ENCODE assay signal across 16 cellular contexts in genomic region chr5:68883441-68883840, GRCh38.
A peak's percentile ranks its signal among the peaks of the same experiment; 100 is the strongest.
DNase-seq lines count a peak whose midpoint lies in the region; ATAC-seq and TF ChIP-seq lines count a peak whose summit lies in the region.
"Had no signal": no experiment of that assay in that cellular context is flagged by ENCODE, and none has a peak within 500 bp of the region (broad histone marks: within the 10 kb centered on the region; RNA-seq: fewer than 3 reads in every experiment).

No MANE protein-coding gene starts in this region.

- no peaks in the 10 kb centered on the region for H3K36me3 ChIP-seq in DND-41 (ENCODE audit: insufficient read depth, low read length)
- no peaks in the 10 kb centered on the region for H3K36me3 ChIP-seq in HEK293 (ENCODE audit: control insufficient read depth in 2 of 2, insufficient read depth in 1 of 2, low read length in 2 of 2)
- H3K36me3 ChIP-seq in aorta (ENCODE audit: control insufficient read depth in 1 of 2, insufficient read depth in 2 of 2, low read length in 1 of 2), result no peaks in the 10 kb centered on the region
- H3K36me3 ChIP-seq: HAP-1, SJCRH30 had no signal

- H3K27me3 ChIP-seq in DND-41 (ENCODE audit: insufficient read depth, low read length, poor library complexity) (no peaks in the 10 kb centered on the region), aorta (ENCODE audit: control insufficient read depth in 1 of 2, insufficient read depth in 2 of 2, low read length in 1 of 2) (no peaks in the 10 kb centered on the region)
- H3K27me3 ChIP-seq: SJCRH30 had no signal

- no peak overlapping the region; the same call in 1 of the 2 replicates for H3K9ac ChIP-seq in DND-41 (ENCODE audit: low read depth, low read length)

- intact Hi-C loops in aorta (cut with DNase I), result no loop called here

- H3K4me2 ChIP-seq in DND-41 (ENCODE audit: insufficient read depth, low read length), result peak overlapping the region; percentile 13; the same call in 1 of the 2 replicates
- H3K4me2 ChIP-seq: PC-9 had no signal

- DNase-seq in DND-41, result no peak
- peak; percentile 11 for DNase-seq in globus pallidus (ENCODE audit: low spot score)
- peak; percentile 31 for DNase-seq in nephron progenitor cell
- DNase-seq in aorta, result no peak
- DNase-seq in stimulated activated CD4-positive, alpha-beta T cell treated with anti-CD3 and anti-CD28 coated beads, Interleukin-4, amount 100 ng/mL, for 4 hours, result no peak
- no peak for DNase-seq in activated CD4-positive, alpha-beta T cell treated with anti-CD3 and anti-CD28 coated beads, Interleukin-2, amount 10 ng/mL, durations not matched to agents 7 days and 5 days
- DNase-seq in NCI-H1694 treated with DMSO at 0.1 percent for 48 hours (lab: John Stamatoyannopoulos, UW), result no peak
- DNase-seq: NCI-H1417 treated with DMSO at 0.1 percent for 48 hours, NCI-H2029, NCI-H510A, PC-9 had no signal

- H3K4me3 Mint-ChIP-seq in nephron progenitor cell, result peak overlapping the region; percentile 23
- no peak overlapping the region for H3K4me3 Mint-ChIP-seq in activated CD4-positive, alpha-beta T cell treated with anti-CD3 and anti-CD28 coated beads, Interleukin-2, amount 10 ng/mL, durations not matched to agents 7 days and 5 days
- H3K4me3 Mint-ChIP-seq: CD14-positive monocyte had no signal

- CTCF ChIA-PET in HEK293 (lab: Yijun Ruan, JAX), result interaction anchor here (0.5 to 0.6 kb wide), 2 partner anchors 10 to 1709 kb away, joined by 3 to 5 read pairs; no protein-coding TSS in a partner anchor
- CTCF ChIA-PET in activated CD4-positive, alpha-beta T cell treated with anti-CD3 and anti-CD28 coated beads, Interleukin-2, amount 10 ng/mL, durations not matched to agents 7 days and 5 days (lab: Charles Lee), result no interaction called here

- no peak overlapping the region; the same call in 1 of the 2 replicates for H2AFZ ChIP-seq in DND-41 (ENCODE audit: low read depth, low read length)
- H2AFZ ChIP-seq: PC-9 had no signal

- peaks cover 24% of the 10 kb centered on the region for H3K4me1 Mint-ChIP-seq in nephron progenitor cell
- peaks cover 35% of the 10 kb centered on the region for H3K4me1 Mint-ChIP-seq in activated CD4-positive, alpha-beta T cell treated with anti-CD3 and anti-CD28 coated beads, Interleukin-2, amount 10 ng/mL, durations not matched to agents 7 days and 5 days
- H3K4me1 Mint-ChIP-seq: CD14-positive monocyte had no signal

- H3K9me3 Mint-ChIP-seq in nephron progenitor cell, result peaks cover 4% of the 10 kb centered on the region
- peaks cover 8% of the 10 kb centered on the region for H3K9me3 Mint-ChIP-seq in activated CD4-positive, alpha-beta T cell treated with anti-CD3 and anti-CD28 coated beads, Interleukin-2, amount 10 ng/mL, durations not matched to agents 7 days and 5 days
- H3K9me3 Mint-ChIP-seq: CD14-positive monocyte had no signal

- H3K9me3 ChIP-seq in DND-41 (ENCODE audit: insufficient read depth, low read length, severe bottlenecking) (no peaks in the 10 kb centered on the region), HEK293 (ENCODE audit: control insufficient read depth, insufficient read depth, low read depth, low read length) (no peaks in the 10 kb centered on the region), aorta (ENCODE audit: control insufficient read depth, low read length) (no peaks in the 10 kb centered on the region)
- H3K9me3 ChIP-seq: HAP-1, SJCRH30 had no signal

- peak overlapping the region; percentile 28 for H3K27ac ChIP-seq in DND-41 (ENCODE audit: low read length)
- H3K27ac ChIP-seq in HEK293 (ENCODE audit: extremely low read depth, low read depth, low read length), result no peak overlapping the region
- no peak overlapping the region for H3K27ac ChIP-seq in aorta (ENCODE audit: low read depth in 1 of 2, low read length in 2 of 2)
- H3K27ac ChIP-seq: HL-60, PC-9, SJCRH30 had no signal

- TF ChIP-seq CTCF in DND-41 (IDR thresholded peaks at IDR 0.05; ENCODE audit: borderline replicate concordance, extremely low read depth, low read length, poor library complexity, severe bottlenecking) (no peak), HEK293 (tag by site-specific recombination; IDR thresholded peaks at IDR 0.05) (no peak), nephron progenitor cell (IDR thresholded peaks at IDR 0.05) (no peak)

- H3K79me2 ChIP-seq in DND-41 (ENCODE audit: insufficient read depth, low read length), result no peaks in the 10 kb centered on the region

- H3K4me3 ChIP-seq in DND-41 (ENCODE audit: low read depth in 1 of 2, low read length in 2 of 2) (no peak overlapping the region), HEK293 (ENCODE audit: low read depth, low read length) (no peak overlapping the region), aorta (ENCODE audit: low read length in 2 of 2) (no peak overlapping the region)
- H3K4me3 ChIP-seq: HAP-1, PC-9, SJCRH30 had no signal

- H3K4me1 ChIP-seq in DND-41 (ENCODE audit: insufficient read depth, low read length) (peaks cover 19% of the 10 kb centered on the region), HEK293 (ENCODE audit: control insufficient read depth, insufficient read depth, low read length) (no peaks in the 10 kb centered on the region), aorta (ENCODE audit: control insufficient read depth in 1 of 2, insufficient read depth in 2 of 2, low read length in 2 of 2) (no peaks in the 10 kb centered on the region)
- H3K4me1 ChIP-seq: HAP-1, SJCRH30 had no signal

- POLR2A ChIA-PET in HEK293 (lab: Yijun Ruan, JAX), result interaction anchor here (0.6 kb wide), 1 partner anchor 19 kb away, joined by 3 read pairs; no protein-coding TSS in a partner anchor
- POLR2A ChIA-PET in activated CD4-positive, alpha-beta T cell treated with anti-CD3 and anti-CD28 coated beads, Interleukin-2, amount 10 ng/mL, durations not matched to agents 7 days and 5 days (lab: Charles Lee), result no interaction called here

- H3K27ac Mint-ChIP-seq in nephron progenitor cell, result no peak overlapping the region
- no peak overlapping the region for H3K27ac Mint-ChIP-seq in activated CD4-positive, alpha-beta T cell treated with anti-CD3 and anti-CD28 coated beads, Interleukin-2, amount 10 ng/mL, durations not matched to agents 7 days and 5 days
- H3K27ac Mint-ChIP-seq: CD14-positive monocyte had no signal

- H4K20me1 ChIP-seq in DND-41 (ENCODE audit: insufficient read depth, low read length), result no peaks in the 10 kb centered on the region

- ATAC-seq in DND-41 (ENCODE audit: insufficient read depth, low read depth) (no peak), aorta (ENCODE audit: low FRiP score) (no peak)

- no peaks in the 10 kb centered on the region for H3K36me3 Mint-ChIP-seq in nephron progenitor cell (ENCODE audit: low read depth)
- no peaks in the 10 kb centered on the region for H3K36me3 Mint-ChIP-seq in activated CD4-positive, alpha-beta T cell treated with anti-CD3 and anti-CD28 coated beads, Interleukin-2, amount 10 ng/mL, durations not matched to agents 7 days and 5 days (ENCODE audit: low read depth)
- H3K36me3 Mint-ChIP-seq: CD14-positive monocyte had no signal

- no peaks in the 10 kb centered on the region for H3K27me3 Mint-ChIP-seq in nephron progenitor cell (ENCODE audit: low read depth, poor library complexity)
- peaks cover 1% of the 10 kb centered on the region for H3K27me3 Mint-ChIP-seq in activated CD4-positive, alpha-beta T cell treated with anti-CD3 and anti-CD28 coated beads, Interleukin-2, amount 10 ng/mL, durations not matched to agents 7 days and 5 days

- 75 to 87% methylated on average over 8 of the region's 8 CpGs for WGBS in aorta, 2 donors

TF ChIP-seq in HEK293, 187 proteins besides CTCF, POLR2A, EP300 and RAD21:
- no peak for TF ChIP-seq ZNF473 (tag by site-specific recombination; IDR thresholded peaks at IDR 0.05)
- TF ChIP-seq, protein P1, sequence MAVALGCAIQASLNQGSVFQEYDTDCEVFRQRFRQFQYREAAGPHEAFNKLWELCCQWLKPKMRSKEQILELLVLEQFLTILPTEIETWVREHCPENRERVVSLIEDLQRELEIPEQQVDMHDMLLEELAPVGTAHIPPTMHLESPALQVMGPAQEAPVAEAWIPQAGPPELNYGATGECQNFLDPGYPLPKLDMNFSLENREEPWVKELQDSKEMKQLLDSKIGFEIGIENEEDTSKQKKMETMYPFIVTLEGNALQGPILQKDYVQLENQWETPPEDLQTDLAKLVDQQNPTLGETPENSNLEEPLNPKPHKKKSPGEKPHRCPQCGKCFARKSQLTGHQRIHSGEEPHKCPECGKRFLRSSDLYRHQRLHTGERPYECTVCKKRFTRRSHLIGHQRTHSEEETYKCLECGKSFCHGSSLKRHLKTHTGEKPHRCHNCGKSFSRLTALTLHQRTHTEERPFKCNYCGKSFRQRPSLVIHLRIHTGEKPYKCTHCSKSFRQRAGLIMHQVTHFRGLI (tag by site-specific recombination; IDR thresholded peaks at IDR 0.05), result peak; percentile 58; the same call in 1 of the 2 replicates
TF ChIP-seq in HEK293: peak in this region for 1.

Comparison
In these comparisons a context has a peak if more than half of its experiments do, and no peak if none do; other contexts are left out.
1. DNase-seq: peak in globus pallidus (single experiment) and nephron progenitor cell (single experiment); none in DND-41 (single experiment), aorta (0 of 2), stimulated activated CD4-positive, alpha-beta T cell treated with anti-CD3 and anti-CD28 coated beads, Interleukin-4, amount 100 ng/mL, for 4 hours (0 of 2), activated CD4-positive, alpha-beta T cell treated with anti-CD3 and anti-CD28 coated beads, Interleukin-2, amount 10 ng/mL, durations not matched to agents 7 days and 5 days (single experiment) and NCI-H1694 treated with DMSO at 0.1 percent for 48 hours (single experiment).